ENCODE assay signal across 12 cellular contexts in genomic region chr14:93715279-93715927, GRCh38.
"Had no signal": no experiment of that assay in that cellular context is flagged by ENCODE, and none has a peak within 500 bp of the region (broad histone marks: within the 10 kb centered on the region; RNA-seq: fewer than 3 reads in every experiment).

No MANE protein-coding gene starts in this region.

- ATAC-seq: activated naive CD8-positive, alpha-beta T cell treated with anti-CD3 and anti-CD28 coated beads, Interleukin-2, amount 50 U/mL, for 24 hours; esophagus mucosa; left ventricle myocardium superior; naive thymus-derived CD8-positive, alpha-beta T cell had no signal

- H3K4me1 ChIP-seq: ascending aorta, tibial artery had no signal

- H3K4me3 ChIP-seq: ascending aorta, tibial artery had no signal

- H3K36me3 ChIP-seq: ascending aorta had no signal

- H3K27ac ChIP-seq: ascending aorta, tibial artery had no signal

- H3K27me3 ChIP-seq: ascending aorta had no signal

- H3K9me3 ChIP-seq: ascending aorta, tibial artery had no signal

- FAIRE-seq: keratinocyte had no signal

- DNase-seq: activated naive CD4-positive, alpha-beta T cell treated with anti-CD3 and anti-CD28 coated beads for 36 hours; activated naive CD8-positive, alpha-beta T cell treated with anti-CD3 and anti-CD28 coated beads, Interleukin-2, amount 50 U/mL, for 24 hours; left ventricle myocardium superior; mesenchymal stem cell; stimulated activated CD4-positive, alpha-beta T cell treated with anti-CD3 and anti-CD28 coated beads, Interleukin-12 subunit alpha, Interleukin-12 subunit beta, amount 100 ng/mL, for 4 hours; stimulated activated CD4-positive, alpha-beta T cell treated with anti-CD3 and anti-CD28 coated beads, Interleukin-2, amount 100 ng/mL, for 24 hours; T-helper 9 cell; tibial artery had no signal
